Comparison of ENCODE assay signal across 9 cellular contexts in genomic region chr20:53753880-53754459, GRCh38.
DNase-seq lines count a peak whose midpoint lies in the region; ATAC-seq and TF ChIP-seq lines count a peak whose summit lies in the region.
"Had no signal": no experiment of that assay in that cellular context is flagged by ENCODE, and none has a peak within 500 bp of the region (broad histone marks: within the 10 kb centered on the region; RNA-seq: fewer than 3 reads in every experiment).

No MANE protein-coding gene starts in this region.

- no peaks in the 10 kb centered on the region for H3K36me3 Mint-ChIP-seq in CD4-positive, alpha-beta T cell (ENCODE audit: low read depth)
- H3K36me3 Mint-ChIP-seq in activated naive CD8-positive, alpha-beta T cell, result no peaks in the 10 kb centered on the region
- no peaks in the 10 kb centered on the region for H3K36me3 Mint-ChIP-seq in natural killer cell treated with Interleukin-12 subunit alpha and Interleukin-12 subunit beta and Interleukin-15 and Interleukin-18, amount 100 ng/mL, for 72 hours

- H3K27ac ChIP-seq in CD4-positive, alpha-beta T cell (ENCODE audit: low read depth, low read length), result peak overlapping the region; percentile 61

- POLR2A ChIA-PET in CD4-positive, alpha-beta T cell (lab: Charles Lee), result interaction anchor here (0.6 to 1.9 kb wide), 10 partner anchors 12 to 160 kb away, joined by 3 to 7 read pairs (median 4); partner anchors contain the start of gene ZNF217

- peak overlapping the region; percentile 65 for H3K4me3 Mint-ChIP-seq in CD4-positive, alpha-beta T cell
- no peak overlapping the region for H3K4me3 Mint-ChIP-seq in activated naive CD8-positive, alpha-beta T cell
- H3K4me3 Mint-ChIP-seq in natural killer cell treated with Interleukin-12 subunit alpha and Interleukin-12 subunit beta and Interleukin-15 and Interleukin-18, amount 100 ng/mL, for 72 hours, result peak overlapping the region; percentile 92

- intact Hi-C loops in CD4-positive, alpha-beta T cell (cut with DNase I, micrococcal nuclease), result loop anchor here (5.0 to 10.0 kb wide), 6 partner anchors 83 to 177 kb away; no protein-coding TSS in a partner anchor

- CTCF ChIA-PET in CD4-positive, alpha-beta T cell (lab: Charles Lee), result interaction anchor here (0.6 to 1.3 kb wide), 2 partner anchors 111 to 163 kb away, joined by 3 to 4 read pairs; no protein-coding TSS in a partner anchor

- H3K27me3 Mint-ChIP-seq in CD4-positive, alpha-beta T cell, result no peaks in the 10 kb centered on the region
- H3K27me3 Mint-ChIP-seq in activated naive CD8-positive, alpha-beta T cell, result no peaks in the 10 kb centered on the region
- peaks cover 4 to 6% of the 10 kb centered on the region in 2 donors for H3K27me3 Mint-ChIP-seq in natural killer cell treated with Interleukin-12 subunit alpha and Interleukin-12 subunit beta and Interleukin-15 and Interleukin-18, amount 100 ng/mL, for 72 hours

- TF ChIP-seq CTCF in CD4-positive, alpha-beta T cell (IDR thresholded peaks at IDR 0.05), result no peak

- no peaks in the 10 kb centered on the region for H3K27me3 ChIP-seq in CD4-positive, alpha-beta T cell (ENCODE audit: control insufficient read depth, insufficient read depth, low read length)

- DNase-seq in CD4-positive, alpha-beta T cell, result no peak
- peak; percentile 67 for DNase-seq in HuH-7.5 (ENCODE audit: low spot score)
- no peak for DNase-seq in natural killer cell treated with Interleukin-12 subunit alpha and Interleukin-12 subunit beta and Interleukin-15 and Interleukin-18, amount 100 ng/mL, for 72 hours (ENCODE audit: low spot score)
- DNase-seq in activated effector memory CD4-positive, alpha-beta T cell treated with Interleukin-2 at 50 U/mL for 16 hours, result no peak
- DNase-seq in RPMI8226, result no peak
- DNase-seq in stimulated activated CD4-positive, alpha-beta T cell treated with anti-CD3 and anti-CD28 coated beads, Interleukin-4, amount 100 ng/mL, for 24 hours, result no peak
- DNase-seq: NCI-H1417 treated with DMSO at 0.1 percent for 48 hours had no signal

- H3K9me3 Mint-ChIP-seq in CD4-positive, alpha-beta T cell, result no peaks in the 10 kb centered on the region
- H3K9me3 Mint-ChIP-seq in activated naive CD8-positive, alpha-beta T cell (ENCODE audit: low read depth), result no peaks in the 10 kb centered on the region
- H3K9me3 Mint-ChIP-seq in natural killer cell treated with Interleukin-12 subunit alpha and Interleukin-12 subunit beta and Interleukin-15 and Interleukin-18, amount 100 ng/mL, for 72 hours, result no peaks in the 10 kb centered on the region

- peaks cover 71% of the 10 kb centered on the region for H3K4me1 Mint-ChIP-seq in CD4-positive, alpha-beta T cell (ENCODE audit: low read depth)
- peaks cover 74% of the 10 kb centered on the region for H3K4me1 Mint-ChIP-seq in activated naive CD8-positive, alpha-beta T cell (ENCODE audit: low read depth)
- peaks cover 48 to 53% of the 10 kb centered on the region in 2 donors for H3K4me1 Mint-ChIP-seq in natural killer cell treated with Interleukin-12 subunit alpha and Interleukin-12 subunit beta and Interleukin-15 and Interleukin-18, amount 100 ng/mL, for 72 hours (ENCODE audit: low read depth in 2 of 2)

- no peak for ATAC-seq in CD4-positive, alpha-beta T cell (ENCODE audit: poor library complexity)
- ATAC-seq in natural killer cell treated with Interleukin-12 subunit alpha and Interleukin-12 subunit beta and Interleukin-15 and Interleukin-18, amount 100 ng/mL, for 72 hours, result no peak
- ATAC-seq in HG03378 (IDR thresholded peaks at IDR 0.05; ENCODE audit: unreplicated experiment), result no peak

- H3K27ac Mint-ChIP-seq in CD4-positive, alpha-beta T cell, result peak overlapping the region; percentile 93
- H3K27ac Mint-ChIP-seq in activated naive CD8-positive, alpha-beta T cell, result peak overlapping the region; percentile 96
- peak overlapping the region; percentile 87 to 96 for H3K27ac Mint-ChIP-seq in natural killer cell treated with Interleukin-12 subunit alpha and Interleukin-12 subunit beta and Interleukin-15 and Interleukin-18, amount 100 ng/mL, for 72 hours

- H3K9me3 ChIP-seq in CD4-positive, alpha-beta T cell (ENCODE audit: control insufficient read depth, low read length), result no peaks in the 10 kb centered on the region
